Comparison of ENCODE assay signal across 27 cellular contexts in genomic region chr10:74733612-74734011, GRCh38.
"Had no signal": no experiment of that assay in that cellular context is flagged by ENCODE, and none has a peak within 500 bp of the region (broad histone marks: within the 10 kb centered on the region; RNA-seq: fewer than 3 reads in every experiment).

No MANE protein-coding gene starts in this region.

- H3K9me3 ChIP-seq: suprapubic skin, testis, thoracic aorta, thyroid gland, tibial artery, tibial nerve, transverse colon, upper lobe of left lung, upper lobe of right lung, uterus, vagina had no signal

- DNase-seq: stimulated activated CD4-positive, alpha-beta T cell treated with anti-CD3 and anti-CD28 coated beads, Interleukin-2, amount 100 ng/mL, for 48 hours; stimulated activated CD4-positive, alpha-beta T cell treated with anti-CD3 and anti-CD28 coated beads, Interleukin-4, amount 100 ng/mL, for 1 hour; stimulated activated CD4-positive, alpha-beta T cell treated with anti-CD3 and anti-CD28 coated beads, Interleukin-4, amount 100 ng/mL, for 24 hours; stimulated activated CD4-positive, alpha-beta T cell treated with anti-CD3 and anti-CD28 coated beads, Interleukin-4, amount 100 ng/mL, for 4 hours; stimulated activated CD8-positive, alpha-beta memory T cell treated with anti-CD3 and anti-CD28 coated beads, Interleukin-4, amount 100 ng/mL, for 48 hours; stimulated activated naive B cell treated with anti-CD40 and anti-IgM and Interleukin-4, amounts not matched to agents 10 μg/mL and 1 μg/mL and 100 μg/mL, for 72 hours; stimulated activated naive CD4-positive, alpha-beta T cell; stimulated activated naive CD4-positive, alpha-beta T cell treated with Interleukin-2 at 50 U/mL for 16 hours; stimulated activated naive CD8-positive, alpha-beta T cell treated with anti-CD3 and anti-CD28 coated beads, Interleukin-15, amount 100 ng/mL, for 72 hours; stimulated activated naive CD8-positive, alpha-beta T cell treated with anti-CD3 and anti-CD28 coated beads, Interleukin-15, Interleukin-2, amounts not matched to agents 100 U/mL and 50 U/mL, for 24 hours; stomach; substantia nigra; testis; thyroid gland; tibial artery; transverse colon; trophoblast cell; upper lobe of left lung; upper lobe of right lung; uterus had no signal

- H3K36me3 ChIP-seq: stomach, suprapubic skin, thoracic aorta, thyroid gland, tibial artery, tibial nerve, transverse colon, upper lobe of left lung, upper lobe of right lung, uterus, vagina had no signal

- H3K27ac ChIP-seq: stomach, suprapubic skin, testis, thoracic aorta, thyroid gland, tibial artery, tibial nerve, transverse colon, upper lobe of left lung, upper lobe of right lung, uterus, vagina had no signal

- H3K27me3 ChIP-seq: stomach, suprapubic skin, testis, thyroid gland, tibial artery, tibial nerve, transverse colon, upper lobe of left lung, upper lobe of right lung, uterus, vagina had no signal

- H3K4me3 ChIP-seq: stomach, suprapubic skin, testis, thoracic aorta, thyroid gland, tibial artery, tibial nerve, transverse colon, upper lobe of left lung, upper lobe of right lung, uterus, vagina had no signal

- FAIRE-seq: urothelium cell line had no signal

- H3K4me1 ChIP-seq: suprapubic skin, thyroid gland, tibial artery, tibial nerve, transverse colon, upper lobe of right lung, uterus, vagina had no signal

- ATAC-seq: stimulated activated effector memory CD8-positive, alpha-beta T cell treated with anti-CD3 and anti-CD28 coated beads, Interleukin-12 subunit alpha, Interleukin-12 subunit beta, amount 100 ng/mL, for 72 hours; stimulated activated memory B cell treated with anti-CD40 and anti-IgM and Interleukin-4, amounts not matched to agents 10 μg/mL and 1 μg/mL and 100 μg/mL, for 72 hours; stimulated activated naive B cell treated with anti-CD40 and anti-IgM and Interleukin-4, amounts not matched to agents 10 μg/mL and 1 μg/mL and 100 μg/mL, for 72 hours; stimulated activated naive CD8-positive, alpha-beta T cell treated with anti-CD3 and anti-CD28 coated beads, Interleukin-15, amount 100 ng/mL, for 72 hours; stimulated activated naive CD8-positive, alpha-beta T cell treated with anti-CD3 and anti-CD28 coated beads, Interleukin-15, Interleukin-2, amounts not matched to agents 100 U/mL and 50 U/mL, for 24 hours; upper lobe of right lung had no signal
